In the genomic region with DNA sequence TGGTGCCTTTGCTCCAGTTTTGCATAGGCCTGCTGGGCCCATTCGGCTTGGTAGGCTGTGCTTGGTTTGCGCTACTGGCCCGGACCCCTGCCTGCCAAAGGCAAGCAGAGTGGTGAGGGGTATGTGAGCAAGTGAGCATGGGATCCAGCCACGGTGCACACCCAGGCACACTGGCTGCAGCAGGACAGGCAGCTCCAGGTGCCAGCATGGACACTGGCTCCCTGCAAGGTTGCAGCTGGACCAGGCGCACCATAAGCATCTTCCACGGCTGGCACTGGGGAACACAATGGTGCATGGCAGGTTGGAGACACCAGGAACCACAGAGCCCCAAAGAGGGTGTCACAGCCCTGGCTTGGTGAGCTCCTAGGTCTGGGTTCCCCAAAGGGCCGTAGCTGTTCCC, we compare ENCODE assay signal across 26 cellular contexts.
"Had no signal": no experiment of that assay in that cellular context is flagged by ENCODE, and none has a peak within 500 bp of the region (broad histone marks: within the 10 kb centered on the region; RNA-seq: fewer than 3 reads in every experiment).

No MANE protein-coding gene starts in this region.

- H3K36me3 Mint-ChIP-seq: immature natural killer cell; memory B cell; naive B cell; natural killer cell; neural progenitor cell; stimulated activated naive B cell treated with anti-CD40 and anti-IgM and Interleukin-4, amounts not matched to agents 10 μg/mL and 1 μg/mL and 100 μg/mL, for 72 hours had no signal

- ATAC-seq: natural killer cell; right cardiac atrium; stimulated activated naive CD8-positive, alpha-beta T cell treated with anti-CD3 and anti-CD28 coated beads, Interleukin-15, Interleukin-2, amounts not matched to agents 100 U/mL and 50 U/mL, for 24 hours had no signal

- H3K9me3 ChIP-seq: left ventricle myocardium inferior, ovary, prostate gland, sigmoid colon, testis, thyroid gland, transverse colon had no signal

- H3K9ac ChIP-seq: neural progenitor cell had no signal

- H3K27me3 Mint-ChIP-seq: memory B cell; naive B cell; stimulated activated naive B cell treated with anti-CD40 and anti-IgM and Interleukin-4, amounts not matched to agents 10 μg/mL and 1 μg/mL and 100 μg/mL, for 72 hours had no signal

- H3K4me1 ChIP-seq: left ventricle myocardium inferior, neural progenitor cell, prostate gland, sigmoid colon, stomach, testis, thyroid gland, transverse colon, upper lobe of left lung had no signal

- H3K4me3 Mint-ChIP-seq: immature natural killer cell; memory B cell; naive B cell; natural killer cell; nephron progenitor cell; neural progenitor cell; stimulated activated naive B cell treated with anti-CD40 and anti-IgM and Interleukin-4, amounts not matched to agents 10 μg/mL and 1 μg/mL and 100 μg/mL, for 72 hours had no signal

- H3K4me2 ChIP-seq: neural progenitor cell had no signal

- H3K27ac Mint-ChIP-seq: immature natural killer cell; memory B cell; naive B cell; natural killer cell; nephron progenitor cell; neural progenitor cell; stimulated activated naive B cell treated with anti-CD40 and anti-IgM and Interleukin-4, amounts not matched to agents 10 μg/mL and 1 μg/mL and 100 μg/mL, for 72 hours had no signal

- H3K4me1 Mint-ChIP-seq: immature natural killer cell; memory B cell; naive B cell; natural killer cell; nephron progenitor cell; neural progenitor cell; stimulated activated naive B cell treated with anti-CD40 and anti-IgM and Interleukin-4, amounts not matched to agents 10 μg/mL and 1 μg/mL and 100 μg/mL, for 72 hours had no signal

- H3K4me3 ChIP-seq: left ventricle myocardium inferior, neural progenitor cell, ovary, prostate gland, sigmoid colon, stomach, testis, thyroid gland, transverse colon, upper lobe of left lung had no signal

- H3K27me3 ChIP-seq: neural progenitor cell, ovary, sigmoid colon, stomach, testis, thyroid gland, transverse colon, upper lobe of left lung had no signal

- H2AFZ ChIP-seq: neural progenitor cell had no signal

- H3K36me3 ChIP-seq: left ventricle myocardium inferior, neural progenitor cell, ovary, prostate gland, sigmoid colon, stomach, thyroid gland, transverse colon, upper lobe of left lung had no signal

- H3K27ac ChIP-seq: left ventricle myocardium inferior, neural progenitor cell, ovary, prostate gland, sigmoid colon, stomach, testis, thyroid gland, transverse colon, upper lobe of left lung had no signal

- DNase-seq: head of caudate nucleus; hypothalamus; immature natural killer cell; left ventricle myocardium inferior; naive B cell; natural killer cell; nephron progenitor cell; retina; sigmoid colon; small intestine; stimulated activated CD4-positive, alpha-beta T cell treated with anti-CD3 and anti-CD28 coated beads, Interleukin-1b, Interleukin-23, amount 100 ng/mL, for 48 hours; stimulated activated CD4-positive, alpha-beta T cell treated with anti-CD3 and anti-CD28 coated beads, Interleukin-2, amount 100 ng/mL, for 48 hours; stimulated activated CD4-positive, alpha-beta T cell treated with anti-CD3 and anti-CD28 coated beads, Interleukin-4, amount 100 ng/mL, for 4 hours; stimulated activated CD8-positive, alpha-beta memory T cell treated with anti-CD3 and anti-CD28 coated beads, Interleukin-4, amount 100 ng/mL, for 48 hours; stimulated activated naive B cell treated with anti-CD40 and anti-IgM and Interleukin-4, amounts not matched to agents 10 μg/mL and 1 μg/mL and 100 μg/mL, for 72 hours; stimulated activated naive CD8-positive, alpha-beta T cell treated with anti-CD3 and anti-CD28 coated beads, Interleukin-15, Interleukin-2, amounts not matched to agents 100 U/mL and 50 U/mL, for 24 hours; stomach; testis; thyroid gland; transverse colon had no signal

- H3K9me3 Mint-ChIP-seq: memory B cell had no signal
